In genomic region chr16:72098936-72099335, GRCh38 we compare ENCODE assay signal across 13 cellular contexts. TPM values are rescaled to one million over a fixed set of nuclear protein-coding genes. Genes with fewer than 3 reads are reported as not detected.
DNase-seq lines count a peak whose midpoint lies in the region; ATAC-seq, FAIRE-seq and TF ChIP-seq lines count a peak whose summit lies in the region.
"Had no signal": no experiment of that assay in that cellular context is flagged by ENCODE, and none has a peak within 500 bp of the region (broad histone marks: within the 10 kb centered on the region; RNA-seq: fewer than 3 reads in every experiment).

No MANE protein-coding gene starts in this region.

- no peak overlapping the region for H3K4me2 ChIP-seq in H9 (ENCODE audit: insufficient read depth, insufficient read length, low read length)
- no peak overlapping the region for H3K4me2 ChIP-seq in K562 (ENCODE audit: insufficient read depth, low read length)

- H4K20me1 ChIP-seq in H9 (ENCODE audit: control insufficient read depth, insufficient read depth, insufficient read length): no peaks in the 10 kb centered on the region
- H4K20me1 ChIP-seq in K562 (replicated peaks; ENCODE audit: control insufficient read depth, insufficient read depth, low read length): 0 out of 2 replicates have a peak, but pooled peaks cover 10% of the 10 kb centered on the region

- POLR2A ChIA-PET in K562 (lab: Yijun Ruan, JAX): interaction anchor here (0.6 to 0.7 kb wide), 2 partner anchors 37 to 463 kb away, joined by 3 read pairs; no protein-coding TSS in a partner anchor

- H3K27me3 Mint-ChIP-seq in CD14-positive monocyte (ENCODE audit: low read depth in 3 of 3) (peaks cover 0 to 2% (median 0%) of the 10 kb centered on the region in 3 donors), H9 (ENCODE audit: low read depth) (no peaks in the 10 kb centered on the region; the same call in 1 of the 2 replicates)
- H3K27me3 Mint-ChIP-seq: CD8-positive, alpha-beta memory T cell had no signal

- H3K79me1 ChIP-seq in H9 (ENCODE audit: insufficient read depth, low read depth, low read length, poor library complexity, severe bottlenecking): peaks cover 5% of the 10 kb centered on the region

- peaks cover 14% of the 10 kb centered on the region for H3K4me1 Mint-ChIP-seq in CD14-positive monocyte
- peaks cover 6 to 7% of the 10 kb centered on the region in 2 experiments for H3K4me1 Mint-ChIP-seq in H9

- H3K4me3 Mint-ChIP-seq in CD14-positive monocyte (no peak overlapping the region), H9 (no peak overlapping the region)
- H3K4me3 Mint-ChIP-seq: CD8-positive, alpha-beta memory T cell had no signal

- H3K23me2 ChIP-seq in H9 (ENCODE audit: insufficient read length, low read depth, low read length, poor library complexity, severe bottlenecking): peaks cover 6% of the 10 kb centered on the region

- no peak overlapping the region for H2BK120ac ChIP-seq in H9 (ENCODE audit: low read depth, low read length, poor library complexity, severe bottlenecking)

- H3K9me3 Mint-ChIP-seq in CD14-positive monocyte: no peaks in the 10 kb centered on the region
- H3K9me3 Mint-ChIP-seq in H9: no peaks in the 10 kb centered on the region
- H3K9me3 Mint-ChIP-seq: CD8-positive, alpha-beta memory T cell had no signal

- no peak overlapping the region for H2BK15ac ChIP-seq in H9 (ENCODE audit: low read depth, low read length)

- intact Hi-C loops in CD14-positive monocyte (cut with micrococcal nuclease): loop anchor here (5.0 to 10.0 kb wide), 2 partner anchors 92 to 204 kb away; partner anchors contain the start of genes DHODH (in 1 of the 2) and IST1 (in 1 of the 2)
- intact Hi-C loops in K562 (cut with micrococcal nuclease): loop anchor here (1.0 kb wide), 1 partner anchor 33 kb away; no protein-coding TSS in a partner anchor

- H3K14ac ChIP-seq in H9 (ENCODE audit: insufficient read depth, low read length): no peak overlapping the region

- no peak for FAIRE-seq in K562 (lab: Jason Lieb, UNC)

- H3K9me3 ChIP-seq in H9 (ENCODE audit: control insufficient read depth, low read depth, low read length) (no peaks in the 10 kb centered on the region), K562 (replicated peaks; ENCODE audit: control insufficient read depth, insufficient read depth, low read depth, low read length) (no peaks in the 10 kb centered on the region), tibial nerve (no peaks in the 10 kb centered on the region)
- H3K9me3 ChIP-seq: SJCRH30 had no signal

- TF ChIP-seq EP300 in K562 (IDR thresholded peaks at IDR 0.05; ENCODE audit: low read length) (no peak), tibial nerve (IDR thresholded peaks at IDR 0.05) (no peak)

- peaks cover 82% of the 10 kb centered on the region for H3K36me3 ChIP-seq in K562 (ENCODE audit: control insufficient read depth, insufficient read depth, low read length)
- peaks cover 13 to 81% (median 50%) of the 10 kb centered on the region in 3 donors for H3K36me3 ChIP-seq in tibial nerve

- no peak overlapping the region for H4K91ac ChIP-seq in H9 (ENCODE audit: insufficient read length, low read depth, low read length)

- TF ChIP-seq CTCF in CD14-positive monocyte (IDR thresholded peaks at IDR 0.05) (no peak), H9 (conservative IDR thresholded peaks at IDR 0.05) (no peak), K562 (IDR thresholded peaks at IDR 0.05 in 2 of 3, conservative IDR thresholded peaks at IDR 0.05 in 1 of 3; ENCODE audit: insufficient read depth in 2 of 3, low read depth in 1 of 3, low read length in 3 of 3) (no peak), tibial nerve (IDR thresholded peaks at IDR 0.05) (no peak)

- H3K79me2 ChIP-seq in H9 (ENCODE audit: insufficient read depth, low read length) (peaks cover 12% of the 10 kb centered on the region; the same call in 1 of the 2 replicates), K562 (ENCODE audit: control insufficient read depth, insufficient read depth, low read length) (peaks cover 24% of the 10 kb centered on the region)

- H3K9ac ChIP-seq in H9 (ENCODE audit: extremely low read depth, insufficient read length, low read length) (no peak overlapping the region), K562 (ENCODE audit: insufficient read depth in 1 of 2, low read depth in 2 of 2, low read length in 2 of 2) (peak overlapping the region in 1 of 2 experiments; percentile 3; a peak in 1 of 4 replicates)

- H3K27ac Mint-ChIP-seq in CD14-positive monocyte (peak overlapping the region in 4 of 7 donors; percentile 23 to 58 (median 31)), H9 (peak overlapping the region in 1 of 3 experiments; percentile 12; a peak in 1 of 7 replicates)
- H3K27ac Mint-ChIP-seq: CD8-positive, alpha-beta memory T cell had no signal

- H3K4me3 ChIP-seq in K562 (no peak overlapping the region), tibial nerve (no peak overlapping the region)
- H3K4me3 ChIP-seq: SJCRH30 had no signal

- BruUV-seq in K562 (replicated peaks; lab: Mats Ljungman, UMichigan): no TSS peak

- H3K27ac ChIP-seq in H9 (ENCODE audit: insufficient read length, low read depth, low read length) (no peak overlapping the region), K562 (ENCODE audit: extremely low read depth, low read depth, low read length) (no peak overlapping the region), tibial nerve (no peak overlapping the region)
- H3K27ac ChIP-seq: SJCRH30 had no signal

- H3K9me1 ChIP-seq in K562 (ENCODE audit: control insufficient read depth, insufficient read depth, low read length): no peaks in the 10 kb centered on the region

- no peak overlapping the region for H2BK20ac ChIP-seq in H9 (ENCODE audit: low read depth, low read length, poor library complexity, severe bottlenecking)

- 0 out of 2 replicates have a peak, but pooled peaks cover 4% of the 10 kb centered on the region for H3K4me1 ChIP-seq in H9 (ENCODE audit: insufficient read depth, low read length)
- peaks cover 3% of the 10 kb centered on the region in 2 experiments; a peak in 1 of 5 replicates for H3K4me1 ChIP-seq in K562 (replicated peaks in 1 of 2; ENCODE audit: control insufficient read depth in 2 of 2, insufficient read depth in 2 of 2, low read length in 2 of 2)
- H3K4me1 ChIP-seq in tibial nerve: peaks cover 0 to 23% (median 13%) of the 10 kb centered on the region in 4 donors

- in situ Hi-C loops in K562 (cut with MboI): no loop called here

- H3K18ac ChIP-seq in H9 (ENCODE audit: insufficient read length, low read depth, low read length): no peak overlapping the region

- H2AFZ ChIP-seq in H9 (ENCODE audit: low read length): no peak overlapping the region
- no peak overlapping the region for H2AFZ ChIP-seq in K562 (ENCODE audit: low read depth, low read length)

- no peak overlapping the region for H2BK12ac ChIP-seq in H9 (ENCODE audit: insufficient read length, low read depth, low read length)

- H3K4ac ChIP-seq in H9 (ENCODE audit: low read depth, low read length): no peak overlapping the region

- no peak overlapping the region for H4K5ac ChIP-seq in H9 (ENCODE audit: insufficient read length, low read depth, low read length)

- H3K36me3 Mint-ChIP-seq in CD14-positive monocyte (peaks cover 78 to 82% of the 10 kb centered on the region in 2 donors), H9 (ENCODE audit: insufficient read depth in 1 of 3, low read depth in 3 of 3) (peaks cover 35 to 75% (median 73%) of the 10 kb centered on the region in 3 experiments; a peak in 6 of 7 replicates)

- no peak overlapping the region for H3K23ac ChIP-seq in H9 (ENCODE audit: insufficient read length, low read depth, low read length)

- H3K27me3 ChIP-seq in H9 (ENCODE audit: insufficient read depth, low read length) (no peaks in the 10 kb centered on the region), K562 (ENCODE audit: control insufficient read depth in 2 of 2, insufficient read depth in 2 of 2, low read length in 2 of 2) (no peaks in the 10 kb centered on the region), tibial nerve (no peaks in the 10 kb centered on the region)
- H3K27me3 ChIP-seq: SJCRH30 had no signal

- H2AK5ac ChIP-seq in H9 (ENCODE audit: insufficient read length, low read length): no peak overlapping the region

- no peak for TF ChIP-seq RAD21 in K562 (CRISPR knock-in tag; conservative IDR thresholded peaks at IDR 0.05 in 1 of 2, IDR thresholded peaks at IDR 0.05 in 1 of 2)

- DNase-seq in CD14-positive monocyte (ENCODE audit: low spot score): no peak
- peak; percentile 68 for DNase-seq in H9
- DNase-seq in K562 (ENCODE audit: extremely low read depth in 1 of 4, low spot score in 3 of 4): no peak
- DNase-seq in islet precursor cell: peak; percentile 68
- no peak for DNase-seq in GOT3 (lab: John Stamatoyannopoulos, UW)
- no peak for DNase-seq in tibial nerve (ENCODE audit: low spot score in 2 of 2)
- DNase-seq in NCI-H526 treated with DMSO at 0.1 percent for 48 hours (lab: John Stamatoyannopoulos, UW): no peak
- DNase-seq: NCI-H2029 treated with DMSO at 0.1 percent for 48 hours, NCI-H510A had no signal

- TF ChIP-seq POLR2A in K562 (conservative IDR thresholded peaks at IDR 0.05): no peak
- TF ChIP-seq POLR2A in tibial nerve (IDR thresholded peaks at IDR 0.05): no peak

- H4K8ac ChIP-seq in H9 (replicated peaks; ENCODE audit: insufficient read length, low read depth, low read length): no peak overlapping the region

- WGBS in H9 (ENCODE audit: extremely low coverage, insufficient read length, low lambda C conversion rate): no CpG with 5 or more reads among the region's 15 CpGs
- WGBS in K562 (ENCODE audit: insufficient coverage, low coverage, missing lambda C conversion rate): 74% methylated on average over 15 of the region's 15 CpGs
- 80 to 84% methylated on average over 15 of the region's 15 CpGs for WGBS in tibial nerve, 2 donors

- CTCF ChIA-PET in K562 (lab: Yijun Ruan, JAX; ENCODE audit: low intra/inter-chr PET ratio): interaction anchor here (0.5 to 1.8 kb wide), 3 partner anchors 32 to 534 kb away, joined by 3 to 22 read pairs (median 4); no protein-coding TSS in a partner anchor

- no peak overlapping the region for H2BK5ac ChIP-seq in H9 (ENCODE audit: insufficient read length, low read length)

- H3K56ac ChIP-seq in H9 (ENCODE audit: insufficient read length, low read depth, low read length): no peak overlapping the region

- ATAC-seq in K562 (peak; percentile 8; the same call in 1 of the 3 replicates), GM18868 (IDR thresholded peaks at IDR 0.05; ENCODE audit: unreplicated experiment) (no peak)

- no peak overlapping the region for H3T11ph ChIP-seq in H9 (ENCODE audit: low read length)

RNA-seq across cellular contexts. Expression of gene DHX38, which starts 5.3 kb away (rescaled TPM):
- polyA plus RNA-seq in CD14-positive monocyte (10 to 100 TPM in 1 of 2 donors, 1 to 10 TPM in 1; 9.1 to 19.2 TPM), K562 (2011; rRNA removed) (31.2 and 45.2 TPM in 2 replicates), K562 (2014; fragmentation: Illumina TruSeq; extraction: Trizol) (40.8 and 45.3 TPM in 2 replicates), K562 (2014; fragmentation: Nextera tagmentation; extraction: Ambion mirVana) (1 to 10 TPM; 2.8 to 4.6 TPM), K562 (2014; rRNA removed) (43.3 and 60.5 TPM in 2 replicates)
- total RNA-seq in H9 (2021) (60.5 and 64.2 TPM in 2 replicates), K562 (2014; rRNA removed) (60.2 and 63.7 TPM in 2 replicates), K562 (2014; rRNA removed; fragmentation: Illumina TruSeq; extraction: Trizol) (30.1 and 32.8 TPM in 2 replicates), K562 (2015; rRNA removed; fragmentation: Illumina TruSeq; extraction: Trizol) (39.6 and 43.5 TPM in 2 replicates), K562 (2021) (54.8 and 76.8 TPM in 2 replicates), tibial nerve (100 to 1,000 TPM in 1 of 4 donors, 10 to 100 TPM in 3; 74.1 to 111 (median 81.0) TPM)
- total RNA-seq in K562 (2011; cell fraction: chromatin; rRNA removed; ENCODE audit: low replicate concordance): 206 and 282 TPM in 2 replicates
- 127 and 144 TPM in 2 replicates for total RNA-seq in K562 (2011; cell fraction: nucleolus; rRNA removed)
- 116 and 134 TPM in 2 replicates for total RNA-seq in K562 (2011; cell fraction: nucleoplasm; rRNA removed)
- polyA plus RNA-seq in K562 (2011; cell fraction: cytosol; rRNA removed): 38.9 and 39.4 TPM in 2 replicates
- polyA plus RNA-seq in K562 (2011; cell fraction: nucleus; rRNA removed): 221 and 229 TPM in 2 replicates
- 53.2 and 74.0 TPM in 2 replicates for polyA plus RNA-seq in K562 (2012)
- polyA minus RNA-seq in K562 (2011; rRNA and poly(A)+ RNA removed): 66.8 and 81.1 TPM in 2 replicates
- polyA minus RNA-seq in K562 (2011; cell fraction: cytosol; rRNA and poly(A)+ RNA removed): 46.6 and 58.3 TPM in 2 replicates
- polyA minus RNA-seq in K562 (2011; cell fraction: nucleus; rRNA and poly(A)+ RNA removed): 57.4 and 69.6 TPM in 2 replicates

RNA-seq across cellular contexts. Expression of gene TXNL4B, which starts 5.5 kb away (rescaled TPM):
- polyA plus RNA-seq in CD14-positive monocyte: 10 to 100 TPM in 1 of 2 donors, 1 to 10 TPM in 1; 7.0 to 10.9 TPM
- total RNA-seq in H9 (2021): 9.9 and 10.3 TPM in 2 replicates
- 23.5 and 42.9 TPM in 2 replicates for total RNA-seq in K562 (2011; cell fraction: chromatin; rRNA removed; ENCODE audit: low replicate concordance)
- 14.0 and 14.7 TPM in 2 replicates for total RNA-seq in K562 (2011; cell fraction: nucleolus; rRNA removed)
- total RNA-seq in K562 (2011; cell fraction: nucleoplasm; rRNA removed): 18.0 and 21.7 TPM in 2 replicates
- total RNA-seq in K562 (2014; rRNA removed): 11.9 and 14.6 TPM in 2 replicates
- 22.9 and 24.0 TPM in 2 replicates for total RNA-seq in K562 (2014; rRNA removed; fragmentation: Illumina TruSeq; extraction: Trizol)
- 14.4 and 15.9 TPM in 2 replicates for total RNA-seq in K562 (2015; rRNA removed; fragmentation: Illumina TruSeq; extraction: Trizol)
- total RNA-seq in K562 (2021): 19.9 and 21.5 TPM in 2 replicates
- 25.7 and 38.0 TPM in 2 replicates for polyA plus RNA-seq in K562 (2011; rRNA removed)
- polyA plus RNA-seq in K562 (2011; cell fraction: cytosol; rRNA removed): 15.0 and 22.2 TPM in 2 replicates
- polyA plus RNA-seq in K562 (2011; cell fraction: nucleus; rRNA removed): 11.2 and 12.1 TPM in 2 replicates
- 12.0 and 15.4 TPM in 2 replicates for polyA plus RNA-seq in K562 (2012)
- polyA plus RNA-seq in K562 (2014; fragmentation: Illumina TruSeq; extraction: Trizol): 20.0 and 23.3 TPM in 2 replicates
- polyA plus RNA-seq in K562 (2014; fragmentation: Nextera tagmentation; extraction: Ambion mirVana): 10 to 100 TPM; 22.3 to 26.9 TPM
- polyA plus RNA-seq in K562 (2014; rRNA removed): 19.9 and 21.9 TPM in 2 replicates
- polyA minus RNA-seq in K562 (2011; rRNA and poly(A)+ RNA removed): 20.4 and 23.6 TPM in 2 replicates
- 8.6 and 12.0 TPM in 2 replicates for polyA minus RNA-seq in K562 (2011; cell fraction: cytosol; rRNA and poly(A)+ RNA removed)
- 8.8 and 17.0 TPM in 2 replicates for polyA minus RNA-seq in K562 (2011; cell fraction: nucleus; rRNA and poly(A)+ RNA removed)
- total RNA-seq in tibial nerve: 10 to 100 TPM; 13.1 to 20.5 (median 15.5) TPM

RNA-seq across cellular contexts. Expression of gene HPR, which starts 35.9 kb away (rescaled TPM):
- polyA plus RNA-seq in CD14-positive monocyte: not detected
- total RNA-seq in H9 (2021): not detected in 2 replicates
- total RNA-seq in K562 (2011; cell fraction: chromatin; rRNA removed; ENCODE audit: low replicate concordance): not detected in 2 replicates
- not detected in 2 replicates for total RNA-seq in K562 (2011; cell fraction: nucleolus; rRNA removed)
- not detected in 2 replicates for total RNA-seq in K562 (2011; cell fraction: nucleoplasm; rRNA removed)
- total RNA-seq in K562 (2014; rRNA removed): not detected in 2 replicates
- total RNA-seq in K562 (2014; rRNA removed; fragmentation: Illumina TruSeq; extraction: Trizol): not detected in 2 replicates
- not detected in 2 replicates for total RNA-seq in K562 (2015; rRNA removed; fragmentation: Illumina TruSeq; extraction: Trizol)
- total RNA-seq in K562 (2021): not detected in 2 replicates
- not detected in 2 replicates for polyA plus RNA-seq in K562 (2011; rRNA removed)
- 0.25 TPM in 1 of 2 replicates, not detected in the other for polyA plus RNA-seq in K562 (2011; cell fraction: cytosol; rRNA removed)
- polyA plus RNA-seq in K562 (2011; cell fraction: nucleus; rRNA removed): not detected in 2 replicates
- not detected in 2 replicates for polyA plus RNA-seq in K562 (2012)
- polyA plus RNA-seq in K562 (2014; fragmentation: Illumina TruSeq; extraction: Trizol): not detected in 2 replicates
- polyA plus RNA-seq in K562 (2014; fragmentation: Nextera tagmentation; extraction: Ambion mirVana): under 1 TPM in 1 of 2 experiments, not detected in 1; 0.07 TPM
- polyA plus RNA-seq in K562 (2014; rRNA removed): not detected in 2 replicates
- polyA minus RNA-seq in K562 (2011; rRNA and poly(A)+ RNA removed): not detected in 2 replicates
- not detected in 2 replicates for polyA minus RNA-seq in K562 (2011; cell fraction: cytosol; rRNA and poly(A)+ RNA removed)
- polyA minus RNA-seq in K562 (2011; cell fraction: nucleus; rRNA and poly(A)+ RNA removed): not detected in 2 replicates
- 1 to 10 TPM; 1.2 to 6.3 (median 5.1) TPM for total RNA-seq in tibial nerve
- total RNA-seq: CD8-positive, alpha-beta memory T cell; RPMI7951; SJCRH30 had no signal
- polyA plus RNA-seq: CD8-positive, alpha-beta memory T cell had no signal

RNA-seq across cellular contexts. Expression of gene HP, which starts 44.6 kb away (rescaled TPM):
- 10 to 100 TPM; 47.8 to 59.4 TPM for polyA plus RNA-seq in CD14-positive monocyte
- not detected in 2 replicates for total RNA-seq in H9 (2021)
- not detected in 2 replicates for total RNA-seq in K562 (2011; cell fraction: chromatin; rRNA removed; ENCODE audit: low replicate concordance)
- not detected in 2 replicates for total RNA-seq in K562 (2011; cell fraction: nucleolus; rRNA removed)
- total RNA-seq in K562 (2011; cell fraction: nucleoplasm; rRNA removed): not detected in 2 replicates
- not detected in 2 replicates for total RNA-seq in K562 (2014; rRNA removed)
- not detected in 2 replicates for total RNA-seq in K562 (2014; rRNA removed; fragmentation: Illumina TruSeq; extraction: Trizol)
- not detected in 2 replicates for total RNA-seq in K562 (2015; rRNA removed; fragmentation: Illumina TruSeq; extraction: Trizol)
- total RNA-seq in K562 (2021): 8.0 and 8.7 TPM in 2 replicates
- polyA plus RNA-seq in K562 (2011; rRNA removed): not detected in 2 replicates
- polyA plus RNA-seq in K562 (2011; cell fraction: cytosol; rRNA removed): not detected in 2 replicates
- 0.13 TPM in 1 of 2 replicates, not detected in the other for polyA plus RNA-seq in K562 (2011; cell fraction: nucleus; rRNA removed)
- polyA plus RNA-seq in K562 (2012): 0.03 TPM in 1 of 2 replicates, not detected in the other
- polyA plus RNA-seq in K562 (2014; fragmentation: Illumina TruSeq; extraction: Trizol): not detected in 2 replicates
- polyA plus RNA-seq in K562 (2014; fragmentation: Nextera tagmentation; extraction: Ambion mirVana): under 1 TPM in 1 of 2 experiments, not detected in 1; 0.04 TPM
- polyA plus RNA-seq in K562 (2014; rRNA removed): not detected in 2 replicates
- not detected in 2 replicates for polyA minus RNA-seq in K562 (2011; rRNA and poly(A)+ RNA removed)
- polyA minus RNA-seq in K562 (2011; cell fraction: cytosol; rRNA and poly(A)+ RNA removed): 6.0 TPM in 1 of 2 replicates, not detected in the other
- polyA minus RNA-seq in K562 (2011; cell fraction: nucleus; rRNA and poly(A)+ RNA removed): not detected in 2 replicates
- 10 to 100 TPM in 3 of 4 donors, 1 to 10 TPM in 1; 1.5 to 32.4 (median 27.5) TPM for total RNA-seq in tibial nerve
- total RNA-seq: CD8-positive, alpha-beta memory T cell; RPMI7951; SJCRH30 had no signal
- polyA plus RNA-seq: CD8-positive, alpha-beta memory T cell had no signal

Comparison
In these comparisons a context has a peak if more than half of its experiments do, and no peak if none do; other contexts are left out.
1. DNase-seq: peak in H9 (single experiment) and islet precursor cell (single experiment); none in CD14-positive monocyte (single experiment), K562 (0 of 4), GOT3 (single experiment), tibial nerve (0 of 2) and NCI-H526 treated with DMSO at 0.1 percent for 48 hours (single experiment).